In the genomic region with DNA sequence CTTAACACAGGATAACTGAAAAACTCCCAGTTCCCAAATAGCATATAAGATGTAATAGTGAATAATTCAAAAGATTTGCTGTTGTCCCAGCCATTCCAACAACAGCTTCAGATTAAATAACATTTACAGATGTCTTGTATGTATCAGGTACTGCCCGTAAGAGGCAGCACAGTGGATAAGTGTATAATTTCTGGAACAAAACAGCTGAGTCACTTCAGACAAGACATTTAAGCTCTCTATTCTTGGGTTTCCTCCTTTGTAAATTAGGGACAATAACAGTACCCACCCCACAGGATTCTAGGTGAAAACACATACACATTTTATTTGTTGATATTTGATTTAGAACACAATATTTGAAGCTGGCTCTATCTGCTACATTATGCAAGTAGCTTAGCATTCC, we compare ENCODE assay signal across 1 cellular context.
TF ChIP-seq lines count a peak whose summit lies in the region.

No MANE protein-coding gene starts in this region.

TF ChIP-seq in GM23338, 12 proteins besides CTCF, POLR2A, EP300 and RAD21 (continued from another document):
- TF ChIP-seq ETS1 (IDR thresholded peaks at IDR 0.05) (no peak), STAT1 (IDR thresholded peaks at IDR 0.05; ENCODE audit: unreplicated experiment) (no peak), ZNF114 (CRISPR knock-in tag; IDR thresholded peaks at IDR 0.05) (no peak), EZH2phosphoT487 (IDR thresholded peaks at IDR 0.05; ENCODE audit: unreplicated experiment) (no peak), CREB1 (CRISPR knock-in tag; IDR thresholded peaks at IDR 0.05; ENCODE audit: low read depth) (no peak), EZH2 (IDR thresholded peaks at IDR 0.05; ENCODE audit: low read depth, unreplicated experiment) (no peak)
- TF ChIP-seq, protein P1, sequence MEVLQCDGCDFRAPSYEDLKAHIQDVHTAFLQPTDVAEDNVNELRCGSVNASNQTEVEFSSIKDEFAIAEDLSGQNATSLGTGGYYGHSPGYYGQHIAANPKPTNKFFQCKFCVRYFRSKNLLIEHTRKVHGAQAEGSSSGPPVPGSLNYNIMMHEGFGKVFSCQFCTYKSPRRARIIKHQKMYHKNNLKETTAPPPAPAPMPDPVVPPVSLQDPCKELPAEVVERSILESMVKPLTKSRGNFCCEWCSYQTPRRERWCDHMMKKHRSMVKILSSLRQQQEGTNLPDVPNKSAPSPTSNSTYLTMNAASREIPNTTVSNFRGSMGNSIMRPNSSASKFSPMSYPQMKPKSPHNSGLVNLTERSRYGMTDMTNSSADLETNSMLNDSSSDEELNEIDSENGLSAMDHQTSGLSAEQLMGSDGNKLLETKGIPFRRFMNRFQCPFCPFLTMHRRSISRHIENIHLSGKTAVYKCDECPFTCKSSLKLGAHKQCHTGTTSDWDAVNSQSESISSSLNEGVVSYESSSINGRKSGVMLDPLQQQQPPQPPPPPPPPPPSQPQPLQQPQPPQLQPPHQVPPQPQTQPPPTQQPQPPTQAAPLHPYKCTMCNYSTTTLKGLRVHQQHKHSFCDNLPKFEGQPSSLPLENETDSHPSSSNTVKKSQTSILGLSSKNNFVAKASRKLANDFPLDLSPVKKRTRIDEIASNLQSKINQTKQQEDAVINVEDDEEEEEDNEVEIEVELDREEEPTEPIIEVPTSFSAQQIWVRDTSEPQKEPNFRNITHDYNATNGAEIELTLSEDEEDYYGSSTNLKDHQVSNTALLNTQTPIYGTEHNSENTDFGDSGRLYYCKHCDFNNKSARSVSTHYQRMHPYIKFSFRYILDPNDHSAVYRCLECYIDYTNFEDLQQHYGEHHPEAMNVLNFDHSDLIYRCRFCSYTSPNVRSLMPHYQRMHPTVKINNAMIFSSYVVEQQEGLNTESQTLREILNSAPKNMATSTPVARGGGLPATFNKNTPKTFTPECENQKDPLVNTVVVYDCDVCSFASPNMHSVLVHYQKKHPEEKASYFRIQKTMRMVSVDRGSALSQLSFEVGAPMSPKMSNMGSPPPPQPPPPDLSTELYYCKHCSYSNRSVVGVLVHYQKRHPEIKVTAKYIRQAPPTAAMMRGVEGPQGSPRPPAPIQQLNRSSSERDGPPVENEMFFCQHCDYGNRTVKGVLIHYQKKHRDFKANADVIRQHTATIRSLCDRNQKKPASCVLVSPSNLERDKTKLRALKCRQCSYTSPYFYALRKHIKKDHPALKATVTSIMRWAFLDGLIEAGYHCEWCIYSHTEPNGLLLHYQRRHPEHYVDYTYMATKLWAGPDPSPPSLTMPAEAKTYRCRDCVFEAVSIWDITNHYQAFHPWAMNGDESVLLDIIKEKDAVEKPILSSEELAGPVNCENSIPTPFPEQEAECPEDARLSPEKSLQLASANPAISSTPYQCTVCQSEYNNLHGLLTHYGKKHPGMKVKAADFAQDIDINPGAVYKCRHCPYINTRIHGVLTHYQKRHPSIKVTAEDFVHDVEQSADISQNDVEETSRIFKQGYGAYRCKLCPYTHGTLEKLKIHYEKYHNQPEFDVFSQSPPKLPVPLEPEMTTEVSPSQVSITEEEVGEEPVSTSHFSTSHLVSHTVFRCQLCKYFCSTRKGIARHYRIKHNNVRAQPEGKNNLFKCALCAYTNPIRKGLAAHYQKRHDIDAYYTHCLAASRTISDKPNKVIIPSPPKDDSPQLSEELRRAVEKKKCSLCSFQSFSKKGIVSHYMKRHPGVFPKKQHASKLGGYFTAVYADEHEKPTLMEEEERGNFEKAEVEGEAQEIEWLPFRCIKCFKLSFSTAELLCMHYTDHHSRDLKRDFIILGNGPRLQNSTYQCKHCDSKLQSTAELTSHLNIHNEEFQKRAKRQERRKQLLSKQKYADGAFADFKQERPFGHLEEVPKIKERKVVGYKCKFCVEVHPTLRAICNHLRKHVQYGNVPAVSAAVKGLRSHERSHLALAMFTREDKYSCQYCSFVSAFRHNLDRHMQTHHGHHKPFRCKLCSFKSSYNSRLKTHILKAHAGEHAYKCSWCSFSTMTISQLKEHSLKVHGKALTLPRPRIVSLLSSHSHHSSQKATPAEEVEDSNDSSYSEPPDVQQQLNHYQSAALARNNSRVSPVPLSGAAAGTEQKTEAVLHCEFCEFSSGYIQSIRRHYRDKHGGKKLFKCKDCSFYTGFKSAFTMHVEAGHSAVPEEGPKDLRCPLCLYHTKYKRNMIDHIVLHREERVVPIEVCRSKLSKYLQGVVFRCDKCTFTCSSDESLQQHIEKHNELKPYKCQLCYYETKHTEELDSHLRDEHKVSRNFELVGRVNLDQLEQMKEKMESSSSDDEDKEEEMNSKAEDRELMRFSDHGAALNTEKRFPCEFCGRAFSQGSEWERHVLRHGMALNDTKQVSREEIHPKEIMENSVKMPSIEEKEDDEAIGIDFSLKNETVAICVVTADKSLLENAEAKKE (CRISPR knock-in tag; IDR thresholded peaks at IDR 0.05): no peak
- TF ChIP-seq, protein P2, sequence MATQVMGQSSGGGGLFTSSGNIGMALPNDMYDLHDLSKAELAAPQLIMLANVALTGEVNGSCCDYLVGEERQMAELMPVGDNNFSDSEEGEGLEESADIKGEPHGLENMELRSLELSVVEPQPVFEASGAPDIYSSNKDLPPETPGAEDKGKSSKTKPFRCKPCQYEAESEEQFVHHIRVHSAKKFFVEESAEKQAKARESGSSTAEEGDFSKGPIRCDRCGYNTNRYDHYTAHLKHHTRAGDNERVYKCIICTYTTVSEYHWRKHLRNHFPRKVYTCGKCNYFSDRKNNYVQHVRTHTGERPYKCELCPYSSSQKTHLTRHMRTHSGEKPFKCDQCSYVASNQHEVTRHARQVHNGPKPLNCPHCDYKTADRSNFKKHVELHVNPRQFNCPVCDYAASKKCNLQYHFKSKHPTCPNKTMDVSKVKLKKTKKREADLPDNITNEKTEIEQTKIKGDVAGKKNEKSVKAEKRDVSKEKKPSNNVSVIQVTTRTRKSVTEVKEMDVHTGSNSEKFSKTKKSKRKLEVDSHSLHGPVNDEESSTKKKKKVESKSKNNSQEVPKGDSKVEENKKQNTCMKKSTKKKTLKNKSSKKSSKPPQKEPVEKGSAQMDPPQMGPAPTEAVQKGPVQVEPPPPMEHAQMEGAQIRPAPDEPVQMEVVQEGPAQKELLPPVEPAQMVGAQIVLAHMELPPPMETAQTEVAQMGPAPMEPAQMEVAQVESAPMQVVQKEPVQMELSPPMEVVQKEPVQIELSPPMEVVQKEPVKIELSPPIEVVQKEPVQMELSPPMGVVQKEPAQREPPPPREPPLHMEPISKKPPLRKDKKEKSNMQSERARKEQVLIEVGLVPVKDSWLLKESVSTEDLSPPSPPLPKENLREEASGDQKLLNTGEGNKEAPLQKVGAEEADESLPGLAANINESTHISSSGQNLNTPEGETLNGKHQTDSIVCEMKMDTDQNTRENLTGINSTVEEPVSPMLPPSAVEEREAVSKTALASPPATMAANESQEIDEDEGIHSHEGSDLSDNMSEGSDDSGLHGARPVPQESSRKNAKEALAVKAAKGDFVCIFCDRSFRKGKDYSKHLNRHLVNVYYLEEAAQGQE (IDR thresholded peaks at IDR 0.05; ENCODE audit: unreplicated experiment): no peak
